Comparison of ENCODE assay signal across 24 cellular contexts in genomic region chr14:31835049-31835448, GRCh38.
"Had no signal": no experiment of that assay in that cellular context is flagged by ENCODE, and none has a peak within 500 bp of the region (broad histone marks: within the 10 kb centered on the region; RNA-seq: fewer than 3 reads in every experiment).

No MANE protein-coding gene starts in this region.

- H3K4me3 Mint-ChIP-seq: activated B cell treated with CpG ODN at 0.5 μM for 24 hours; activated CD4-positive, alpha-beta T cell treated with anti-CD3 and anti-CD28 coated beads for 36 hours; activated naive CD8-positive, alpha-beta T cell treated with anti-CD3 and anti-CD28 coated beads, Interleukin-2, amount 10 ng/mL, durations not matched to agents 7 days and 5 days; naive B cell; neural crest cell; T-helper 1 cell treated with Interleukin-12 subunit alpha and Interleukin-12 subunit beta and Interleukin-4 antibody, amounts not matched to agents 30 μg/mL and 1 μg/mL, for 36 hours had no signal

- ATAC-seq: activated CD4-positive, alpha-beta T cell treated with anti-CD3 and anti-CD28 coated beads for 36 hours; gastroesophageal sphincter; left cardiac atrium; stimulated activated naive CD8-positive, alpha-beta T cell treated with anti-CD3 and anti-CD28 coated beads, Interleukin-15, Interleukin-2, amounts not matched to agents 100 U/mL and 50 U/mL, for 24 hours had no signal

- H3K9me3 ChIP-seq: esophagus squamous epithelium, gastroesophageal sphincter, upper lobe of left lung had no signal

- H3K27me3 Mint-ChIP-seq: activated B cell treated with CpG ODN at 0.5 μM for 24 hours; activated CD4-positive, alpha-beta T cell treated with anti-CD3 and anti-CD28 coated beads for 36 hours; activated naive CD8-positive, alpha-beta T cell treated with anti-CD3 and anti-CD28 coated beads, Interleukin-2, amount 10 ng/mL, durations not matched to agents 7 days and 5 days; naive B cell had no signal

- H3K9me3 Mint-ChIP-seq: activated B cell treated with CpG ODN at 0.5 μM for 24 hours; activated naive CD8-positive, alpha-beta T cell treated with anti-CD3 and anti-CD28 coated beads, Interleukin-2, amount 10 ng/mL, durations not matched to agents 7 days and 5 days; naive B cell; T-helper 1 cell treated with Interleukin-12 subunit alpha and Interleukin-12 subunit beta and Interleukin-4 antibody, amounts not matched to agents 30 μg/mL and 1 μg/mL, for 36 hours had no signal

- H3K4me1 Mint-ChIP-seq: activated B cell treated with CpG ODN at 0.5 μM for 24 hours; activated CD4-positive, alpha-beta T cell treated with anti-CD3 and anti-CD28 coated beads for 36 hours; activated naive CD8-positive, alpha-beta T cell treated with anti-CD3 and anti-CD28 coated beads, Interleukin-2, amount 10 ng/mL, durations not matched to agents 7 days and 5 days; naive B cell; neural crest cell had no signal

- DNase-seq: activated B cell treated with CpG ODN at 0.5 μM for 24 hours; activated CD4-positive, alpha-beta T cell treated with anti-CD3 and anti-CD28 coated beads for 36 hours; activated CD4-positive, alpha-beta T cell treated with anti-CD3 and anti-CD28 coated beads, Interleukin-2, amount 50 U/mL, for 4 hours; activated CD8-positive, alpha-beta memory T cell treated with anti-CD3 and anti-CD28 coated beads for 24 hours; activated CD8-positive, alpha-beta memory T cell treated with anti-CD3 and anti-CD28 coated beads, Interleukin-2, amount 50 U/mL, for 48 hours; activated naive CD4-positive, alpha-beta T cell treated with Interleukin-2 at 50 U/mL for 16 hours; activated naive CD8-positive, alpha-beta T cell treated with anti-CD3 and anti-CD28 coated beads, Interleukin-2, amount 10 ng/mL, durations not matched to agents 7 days and 5 days; activated T-cell treated with anti-CD3 and anti-CD28 coated beads, Interleukin-2, amount 50 U/mL, for 48 hours; amygdala; effector memory CD4-positive, alpha-beta T cell; esophagus squamous epithelium; head of caudate nucleus; hypothalamus; left cardiac atrium; mesendoderm; naive B cell; occipital lobe; stimulated activated CD4-positive, alpha-beta T cell treated with anti-CD3 and anti-CD28 coated beads, Interleukin-4, amount 100 ng/mL, for 24 hours; stimulated activated naive CD8-positive, alpha-beta T cell treated with anti-CD3 and anti-CD28 coated beads, Interleukin-15, Interleukin-2, amounts not matched to agents 100 U/mL and 50 U/mL, for 24 hours; T1000; upper lobe of left lung had no signal

- H3K36me3 ChIP-seq: esophagus squamous epithelium, gastroesophageal sphincter, upper lobe of left lung had no signal

- H3K27ac Mint-ChIP-seq: activated B cell treated with CpG ODN at 0.5 μM for 24 hours; activated CD4-positive, alpha-beta T cell treated with anti-CD3 and anti-CD28 coated beads for 36 hours; activated naive CD8-positive, alpha-beta T cell treated with anti-CD3 and anti-CD28 coated beads, Interleukin-2, amount 10 ng/mL, durations not matched to agents 7 days and 5 days; naive B cell; T-helper 1 cell treated with Interleukin-12 subunit alpha and Interleukin-12 subunit beta and Interleukin-4 antibody, amounts not matched to agents 30 μg/mL and 1 μg/mL, for 36 hours had no signal

- H3K27ac ChIP-seq: esophagus squamous epithelium, gastroesophageal sphincter, upper lobe of left lung had no signal

- H3K27me3 ChIP-seq: esophagus squamous epithelium, gastroesophageal sphincter, upper lobe of left lung had no signal

- H3K4me1 ChIP-seq: upper lobe of left lung had no signal

- H3K4me3 ChIP-seq: esophagus squamous epithelium, gastroesophageal sphincter, upper lobe of left lung had no signal
